In the genomic region with DNA sequence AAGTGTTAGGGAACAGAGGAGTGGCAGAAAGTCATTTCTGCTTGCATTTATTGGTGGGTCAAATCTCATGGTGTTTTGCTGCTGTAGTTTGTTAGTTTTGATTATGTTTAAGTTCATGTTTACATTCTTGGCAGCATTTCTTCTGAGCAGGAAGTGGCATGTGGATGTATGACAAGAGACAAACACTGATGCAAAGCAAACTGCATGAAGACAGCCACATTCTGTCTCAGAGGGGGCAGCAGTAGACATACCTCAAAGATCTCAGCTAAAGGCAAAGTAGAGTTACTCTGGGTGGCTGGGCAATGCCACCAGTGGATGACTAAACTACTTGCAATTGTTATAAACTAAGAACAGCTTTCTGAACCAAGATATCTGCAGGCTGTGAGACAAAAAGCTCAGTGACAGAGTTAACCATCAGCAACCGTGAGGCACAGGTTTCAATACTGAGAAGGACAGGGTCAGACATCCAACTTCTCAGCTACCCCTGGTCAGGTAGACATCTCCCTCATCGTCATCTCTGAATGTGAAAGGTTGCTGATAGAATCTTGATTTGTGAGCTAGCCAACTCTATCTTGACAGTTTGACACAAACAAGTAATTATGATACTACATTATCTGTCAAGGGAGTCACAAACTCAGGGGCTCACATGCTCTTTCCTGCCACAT, we compare ENCODE assay signal across 17 cellular contexts. TPM values are rescaled to one million over a fixed set of nuclear protein-coding genes. Genes with fewer than 3 reads are reported as not detected.
DNase-seq lines count a peak whose midpoint lies in the region; ATAC-seq and TF ChIP-seq lines count a peak whose summit lies in the region.
"Had no signal": no experiment of that assay in that cellular context is flagged by ENCODE, and none has a peak within 500 bp of the region (broad histone marks: within the 10 kb centered on the region; RNA-seq: fewer than 3 reads in every experiment).

No MANE protein-coding gene starts in this region.

- H3K9me2 ChIP-seq in GM23338 (ENCODE audit: insufficient read depth), result no peaks in the 10 kb centered on the region

- H4K8ac ChIP-seq in trophoblast cell (ENCODE audit: low read depth, low read length), result no peak overlapping the region

- no peak overlapping the region for H3K27ac Mint-ChIP-seq in activated CD4-positive, alpha-beta T cell treated with anti-CD3 and anti-CD28 coated beads for 36 hours
- H3K27ac Mint-ChIP-seq in GM23338 (peak overlapping the region; percentile 12; the same call in 1 of the 2 replicates), activated B cell treated with CpG ODN at 0.5 μM for 24 hours (peak overlapping the region; percentile 42)
- H3K27ac Mint-ChIP-seq in naive thymus-derived CD4-positive, alpha-beta T cell, result peak overlapping the region in 1 of 9 donors; percentile 60

- H4K20me1 ChIP-seq in GM23338 (replicated peaks; ENCODE audit: insufficient read depth), result no peaks in the 10 kb centered on the region; the same call in 1 of the 2 replicates

- peaks cover 3% of the 10 kb centered on the region for H3K36me3 Mint-ChIP-seq in activated CD4-positive, alpha-beta T cell treated with anti-CD3 and anti-CD28 coated beads for 36 hours (ENCODE audit: low read depth)
- H3K36me3 Mint-ChIP-seq in GM23338 (ENCODE audit: low read depth) (peaks cover 42% of the 10 kb centered on the region), activated B cell treated with CpG ODN at 0.5 μM for 24 hours (ENCODE audit: low read depth) (peaks cover 54% of the 10 kb centered on the region)
- peaks cover 9 to 36% (median 14%) of the 10 kb centered on the region in 5 donors for H3K36me3 Mint-ChIP-seq in naive thymus-derived CD4-positive, alpha-beta T cell

- no peak overlapping the region for H2AFZ ChIP-seq in GM23338
- no peak overlapping the region for H2AFZ ChIP-seq in trophoblast cell (ENCODE audit: insufficient read depth, low read length, poor library complexity)

- H3F3A ChIP-seq in GM23338 (replicated peaks; ENCODE audit: low read depth), result no peaks in the 10 kb centered on the region

- H3K27ac ChIP-seq in GM23338 (ENCODE audit: low read depth) (peak overlapping the region; percentile 46; the same call in 1 of the 2 replicates), trophoblast cell (ENCODE audit: low read depth, low read length) (no peak overlapping the region)
- no peak overlapping the region for H3K27ac ChIP-seq in naive thymus-derived CD4-positive, alpha-beta T cell (ENCODE audit: low read depth, low read length)
- H3K27ac ChIP-seq: pancreas, testis had no signal

- H3K4me1 ChIP-seq in GM23338 (ENCODE audit: insufficient read depth) (peaks cover 34% of the 10 kb centered on the region), trophoblast cell (ENCODE audit: control insufficient read depth in 1 of 2, insufficient read depth in 2 of 2, low read length in 2 of 2) (no peaks in the 10 kb centered on the region)
- H3K4me1 ChIP-seq in naive thymus-derived CD4-positive, alpha-beta T cell (ENCODE audit: control insufficient read depth in 2 of 2, insufficient read depth in 2 of 2, low read length in 2 of 2), result peaks cover 0 to 9% of the 10 kb centered on the region in 2 donors
- H3K4me1 ChIP-seq: testis had no signal

- intact Hi-C loops in activated CD4-positive, alpha-beta T cell treated with anti-CD3 and anti-CD28 coated beads for 36 hours (cut with DNase I, micrococcal nuclease), result loop anchor here (5.0 kb wide), 1 partner anchor 375 kb away; no protein-coding TSS in a partner anchor
- intact Hi-C loops in activated B cell treated with CpG ODN at 0.5 μM for 24 hours (cut with micrococcal nuclease), result loop anchor here (2.0 kb wide), 1 partner anchor 17 kb away; a partner anchor contains a TSS
- intact Hi-C loops in naive thymus-derived CD4-positive, alpha-beta T cell (cut with micrococcal nuclease), result loop anchor here in 1 of 2 donors (2.0 kb wide), 3 partner anchors 17 to 377 kb away; a partner anchor contains a TSS

- no peaks in the 10 kb centered on the region for H3K36me3 ChIP-seq in GM23338 (ENCODE audit: insufficient read depth)
- no peaks in the 10 kb centered on the region for H3K36me3 ChIP-seq in naive thymus-derived CD4-positive, alpha-beta T cell (ENCODE audit: control insufficient read depth in 2 of 3, insufficient read depth in 3 of 3, low read length in 3 of 3)
- peaks cover 3% of the 10 kb centered on the region; the same call in 1 of the 2 replicates for H3K36me3 ChIP-seq in H7 (replicated peaks; ENCODE audit: control insufficient read depth, insufficient read depth, low read length)
- peaks cover 0 to 3% of the 10 kb centered on the region in 2 experiments for H3K36me3 ChIP-seq in trophoblast cell (ENCODE audit: control insufficient read depth in 1 of 2, insufficient read depth in 2 of 2, low read length in 2 of 2)
- H3K36me3 ChIP-seq: pancreas had no signal

- H3K4me2 ChIP-seq in GM23338 (peak overlapping the region; percentile 33), trophoblast cell (ENCODE audit: low read length) (no peak overlapping the region)

- peaks cover 0 to 6% (median 0%) of the 10 kb centered on the region in 3 experiments for H3K9me3 ChIP-seq in naive thymus-derived CD4-positive, alpha-beta T cell (ENCODE audit: control insufficient read depth in 2 of 3, low read length in 3 of 3)
- H3K9me3 ChIP-seq in trophoblast cell (ENCODE audit: insufficient read depth, low read depth, low read length), result no peaks in the 10 kb centered on the region
- H3K9me3 ChIP-seq: pancreas, testis had no signal

- H3K4me3 ChIP-seq in GM23338 (no peak overlapping the region), H7 (ENCODE audit: insufficient read depth, low read depth, low read length) (no peak overlapping the region), trophoblast cell (ENCODE audit: low read depth, low read length) (no peak overlapping the region)
- no peak overlapping the region for H3K4me3 ChIP-seq in naive thymus-derived CD4-positive, alpha-beta T cell (ENCODE audit: low read length)
- H3K4me3 ChIP-seq: pancreas, spleen, testis had no signal

- H2BK120ac ChIP-seq in trophoblast cell (ENCODE audit: insufficient read depth, low read length, poor library complexity), result no peak overlapping the region

- H3K79me2 ChIP-seq in GM23338 (replicated peaks; ENCODE audit: insufficient read depth), result peaks cover 100% of the 10 kb centered on the region
- H3K79me2 ChIP-seq in trophoblast cell (ENCODE audit: control insufficient read depth, insufficient read depth, low read length, poor library complexity), result no peaks in the 10 kb centered on the region

- no peak overlapping the region for H3K4me3 Mint-ChIP-seq in activated CD4-positive, alpha-beta T cell treated with anti-CD3 and anti-CD28 coated beads for 36 hours
- no peak overlapping the region for H3K4me3 Mint-ChIP-seq in GM23338
- H3K4me3 Mint-ChIP-seq in activated B cell treated with CpG ODN at 0.5 μM for 24 hours, result no peak overlapping the region
- peak overlapping the region in 1 of 10 donors; percentile 13 for H3K4me3 Mint-ChIP-seq in naive thymus-derived CD4-positive, alpha-beta T cell

- no peak overlapping the region for H3K18ac ChIP-seq in trophoblast cell (ENCODE audit: low read length)

- no peak overlapping the region for H2BK12ac ChIP-seq in trophoblast cell (ENCODE audit: low read length)

- no peak overlapping the region for H3K14ac ChIP-seq in trophoblast cell (ENCODE audit: low read length)

- no peak overlapping the region for H3K23ac ChIP-seq in trophoblast cell (ENCODE audit: low read length)

- no CpG with 5 or more reads among the region's 2 CpGs for WGBS in trophoblast cell (ENCODE audit: extremely low coverage, insufficient coverage, insufficient read length)

- H3K79me1 ChIP-seq in trophoblast cell (ENCODE audit: low read length), result no peaks in the 10 kb centered on the region

- CTCF ChIA-PET in activated CD4-positive, alpha-beta T cell treated with anti-CD3 and anti-CD28 coated beads for 36 hours (lab: Charles Lee), result interaction anchor here (1.5 to 2.0 kb wide), 3 partner anchors 10 to 761 kb away, joined by 3 to 7 read pairs (median 3); no protein-coding TSS in a partner anchor
- CTCF ChIA-PET in activated B cell treated with CpG ODN at 0.5 μM for 24 hours (lab: Charles Lee), result interaction anchor here (2.9 kb wide), 1 partner anchor 97 kb away, joined by 11 read pairs; no protein-coding TSS in a partner anchor
- CTCF ChIA-PET in naive thymus-derived CD4-positive, alpha-beta T cell (lab: Charles Lee), result no interaction called here

- H3K9ac ChIP-seq in trophoblast cell (ENCODE audit: low read length), result no peak overlapping the region

- no peak overlapping the region for H4K12ac ChIP-seq in trophoblast cell (ENCODE audit: low read depth, low read length)

- no peak overlapping the region for H2AK5ac ChIP-seq in trophoblast cell (ENCODE audit: low read length)

- H2BK5ac ChIP-seq in trophoblast cell (ENCODE audit: low read depth, low read length, poor library complexity), result no peak overlapping the region

- H4K91ac ChIP-seq in trophoblast cell (ENCODE audit: low read depth, low read length), result no peak overlapping the region

- H3K27me3 ChIP-seq in GM23338 (ENCODE audit: insufficient read depth) (no peaks in the 10 kb centered on the region), H7 (ENCODE audit: control insufficient read depth, insufficient read depth, low read length) (no peaks in the 10 kb centered on the region), trophoblast cell (ENCODE audit: insufficient read depth, low read length) (no peaks in the 10 kb centered on the region)
- no peaks in the 10 kb centered on the region for H3K27me3 ChIP-seq in naive thymus-derived CD4-positive, alpha-beta T cell (ENCODE audit: control insufficient read depth in 2 of 2, insufficient read depth in 2 of 2, low read length in 2 of 2)
- H3K27me3 ChIP-seq: pancreas, spleen, testis had no signal

- no peak for TF ChIP-seq CTCF in GM23338 (conservative IDR thresholded peaks at IDR 0.05; ENCODE audit: low read depth in 2 of 2)
- TF ChIP-seq CTCF in activated B cell treated with CpG ODN at 0.5 μM for 24 hours (IDR thresholded peaks at IDR 0.05), result no peak

- peaks cover 5% of the 10 kb centered on the region for H3K9me3 Mint-ChIP-seq in activated CD4-positive, alpha-beta T cell treated with anti-CD3 and anti-CD28 coated beads for 36 hours (ENCODE audit: low read depth)
- H3K9me3 Mint-ChIP-seq in GM23338 (peaks cover 7% of the 10 kb centered on the region; the same call in 2 of the 3 replicates), activated B cell treated with CpG ODN at 0.5 μM for 24 hours (peaks cover 20% of the 10 kb centered on the region)
- peaks cover 0 to 27% (median 9%) of the 10 kb centered on the region in 11 donors for H3K9me3 Mint-ChIP-seq in naive thymus-derived CD4-positive, alpha-beta T cell

- no peak overlapping the region for H3K4ac ChIP-seq in trophoblast cell (ENCODE audit: low read depth, low read length)

- H3K27me3 Mint-ChIP-seq in activated CD4-positive, alpha-beta T cell treated with anti-CD3 and anti-CD28 coated beads for 36 hours, result no peaks in the 10 kb centered on the region
- H3K27me3 Mint-ChIP-seq in GM23338 (ENCODE audit: insufficient read depth, low read depth, poor library complexity) (peaks cover 2% of the 10 kb centered on the region), activated B cell treated with CpG ODN at 0.5 μM for 24 hours (no peaks in the 10 kb centered on the region)
- H3K27me3 Mint-ChIP-seq in naive thymus-derived CD4-positive, alpha-beta T cell, result peaks cover 0 to 6% (median 4%) of the 10 kb centered on the region in 5 donors

- DNase-seq in activated CD4-positive, alpha-beta T cell treated with anti-CD3 and anti-CD28 coated beads for 36 hours, result no peak
- no peak for DNase-seq in activated CD4-positive, alpha-beta T cell treated with anti-CD3 and anti-CD28 coated beads for 1 hour
- no peak for DNase-seq in GM23338 (ENCODE audit: low spot score)
- DNase-seq in activated B cell treated with CpG ODN at 0.5 μM for 24 hours, result no peak
- DNase-seq in naive thymus-derived CD4-positive, alpha-beta T cell, result no peak
- no peak for DNase-seq in H7
- no peak for DNase-seq in trophoblast cell
- DNase-seq: activated CD8-positive, alpha-beta memory T cell treated with anti-CD3 and anti-CD28 coated beads, Interleukin-2, amount 50 U/mL, for 4 hours; amniotic stem cell; Calu3; NCI-H187; NCI-H69; pancreas; RPMI8226; spleen; testis had no signal

- ATAC-seq in activated CD4-positive, alpha-beta T cell treated with anti-CD3 and anti-CD28 coated beads for 36 hours, result peak; percentile 16
- ATAC-seq in GM23338 (no peak), activated B cell treated with CpG ODN at 0.5 μM for 24 hours (ENCODE audit: low read depth) (no peak), SK-N-SH treated with all-trans-retinoic acid at 6 μM for 48 hours (no peak)
- ATAC-seq in naive thymus-derived CD4-positive, alpha-beta T cell, result peak; percentile 42

- H3K4me1 Mint-ChIP-seq in activated CD4-positive, alpha-beta T cell treated with anti-CD3 and anti-CD28 coated beads for 36 hours, result no peaks in the 10 kb centered on the region
- H3K4me1 Mint-ChIP-seq in GM23338 (peaks cover 18% of the 10 kb centered on the region), activated B cell treated with CpG ODN at 0.5 μM for 24 hours (peaks cover 30% of the 10 kb centered on the region)
- peaks cover 0 to 19% (median 0%) of the 10 kb centered on the region in 7 donors for H3K4me1 Mint-ChIP-seq in naive thymus-derived CD4-positive, alpha-beta T cell

- POLR2A ChIA-PET in activated CD4-positive, alpha-beta T cell treated with anti-CD3 and anti-CD28 coated beads for 36 hours (lab: Charles Lee), result no interaction called here
- POLR2A ChIA-PET in activated B cell treated with CpG ODN at 0.5 μM for 24 hours (lab: Charles Lee), result interaction anchor here (0.6 kb wide), 1 partner anchor 12 kb away, joined by 3 read pairs; no protein-coding TSS in a partner anchor
- POLR2A ChIA-PET in naive thymus-derived CD4-positive, alpha-beta T cell (lab: Charles Lee), result no interaction called here

RNA-seq across cellular contexts. Expression of a gene that starts 16.4 kb away (rescaled TPM):
- 1 to 10 TPM; 3.0 to 5.5 TPM for total RNA-seq in activated CD4-positive, alpha-beta T cell treated with anti-CD3 and anti-CD28 coated beads for 36 hours
- total RNA-seq in GM23338 (2014; rRNA removed; shearing (Covaris generic)), result 17.1 and 38.1 TPM in 2 replicates
- polyA plus RNA-seq in GM23338 (2016; fragmentation: Nextera tagmentation; extraction: Ambion mirVana), result 16.8 and 20.8 TPM in 2 replicates
- 13.2 and 14.4 TPM in 2 replicates for total RNA-seq in activated B cell treated with CpG ODN at 0.5 μM for 24 hours
- 10 to 100 TPM in 2 of 5 experiments, 1 to 10 TPM in 3; 2.5 to 20.3 (median 3.7) TPM for total RNA-seq in naive thymus-derived CD4-positive, alpha-beta T cell
- not detected for polyA plus RNA-seq in naive thymus-derived CD4-positive, alpha-beta T cell
- 8.0 and 17.1 TPM in 2 replicates for total RNA-seq in H7 (2014; rRNA removed; shearing (Covaris generic))
- polyA plus RNA-seq in trophoblast cell (2013), result 8.9 and 9.9 TPM in 2 replicates

Comparison
In these comparisons a context has a peak if more than half of its experiments do, and no peak if none do; other contexts are left out.
1. ATAC-seq: peak in activated CD4-positive, alpha-beta T cell treated with anti-CD3 and anti-CD28 coated beads for 36 hours (single experiment) and naive thymus-derived CD4-positive, alpha-beta T cell (single experiment); none in GM23338 (single experiment), activated B cell treated with CpG ODN at 0.5 μM for 24 hours (single experiment) and SK-N-SH treated with all-trans-retinoic acid at 6 μM for 48 hours (single experiment).